Comparison of ENCODE assay signal across 23 cellular contexts in the genomic region with DNA sequence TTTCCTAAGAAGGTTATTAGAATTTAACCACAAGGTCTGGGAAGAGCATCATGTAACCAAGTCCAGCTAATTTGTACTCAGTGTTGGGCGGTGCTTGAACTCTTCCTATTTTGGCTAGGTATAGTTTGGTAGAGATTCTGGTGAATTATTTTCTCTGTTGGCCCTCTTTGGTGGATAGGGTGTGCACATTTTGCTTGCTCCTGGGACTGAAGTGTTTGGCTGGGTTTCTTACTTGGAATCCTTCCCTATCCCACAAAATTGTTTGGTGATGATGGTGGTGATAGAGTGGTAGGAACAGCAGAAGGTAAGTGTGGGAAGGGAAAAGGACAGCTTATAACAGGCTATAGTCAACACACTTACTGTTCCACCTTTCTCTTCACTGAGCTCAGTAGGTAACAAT.
"Had no signal": no experiment of that assay in that cellular context is flagged by ENCODE, and none has a peak within 500 bp of the region (broad histone marks: within the 10 kb centered on the region; RNA-seq: fewer than 3 reads in every experiment).

No MANE protein-coding gene starts in this region.

- H3K9me3 ChIP-seq: thyroid gland, upper lobe of right lung had no signal

- H3K36me3 ChIP-seq: brain microvascular endothelial cell, gastroesophageal sphincter, heart left ventricle, thyroid gland, upper lobe of right lung had no signal

- DNase-seq: activated B cell treated with CpG ODN at 0.5 μM for 24 hours; activated CD4-positive, alpha-beta T cell treated with anti-CD3 and anti-CD28 coated beads for 36 hours; activated CD4-positive, alpha-beta T cell treated with anti-CD3 and anti-CD28 coated beads, Interleukin-2, amount 50 U/mL, for 48 hours; activated naive CD4-positive, alpha-beta T cell treated with Interleukin-2 at 50 U/mL for 16 hours; activated naive CD8-positive, alpha-beta T cell treated with anti-CD3 and anti-CD28 coated beads, Interleukin-2, amount 10 ng/mL, durations not matched to agents 7 days and 5 days; activated T-cell treated with anti-CD3 and anti-CD28 coated beads, Interleukin-2, amount 50 U/mL, for 48 hours; amniotic stem cell; brain microvascular endothelial cell; caudate nucleus; dermis blood vessel endothelial cell; effector CD8-positive, alpha-beta T cell; erythroblast; heart left ventricle; natural killer cell; retina; stimulated activated CD4-positive, alpha-beta T cell treated with anti-CD3 and anti-CD28 coated beads, Interleukin-12 subunit alpha, Interleukin-12 subunit beta, amount 100 ng/mL, for 4 hours; stimulated activated CD4-positive, alpha-beta T cell treated with anti-CD3 and anti-CD28 coated beads, Interleukin-4, amount 100 ng/mL, for 4 hours; stimulated activated naive CD8-positive, alpha-beta T cell treated with anti-CD3 and anti-CD28 coated beads, Interleukin-15, Interleukin-2, amounts not matched to agents 100 U/mL and 50 U/mL, for 24 hours; substantia nigra; thyroid gland; upper lobe of right lung had no signal

- H3K4me3 ChIP-seq: gastroesophageal sphincter, heart left ventricle, thyroid gland, upper lobe of right lung had no signal

- H3K27ac ChIP-seq: brain microvascular endothelial cell, gastroesophageal sphincter, heart left ventricle, thyroid gland, upper lobe of right lung had no signal

- ATAC-seq: activated CD4-positive, alpha-beta T cell treated with anti-CD3 and anti-CD28 coated beads for 36 hours; gastroesophageal sphincter; heart left ventricle; left lobe of liver; natural killer cell; stimulated activated naive CD8-positive, alpha-beta T cell treated with anti-CD3 and anti-CD28 coated beads, Interleukin-15, Interleukin-2, amounts not matched to agents 100 U/mL and 50 U/mL, for 24 hours; upper lobe of right lung had no signal

- H3K27me3 ChIP-seq: brain microvascular endothelial cell, gastroesophageal sphincter, heart left ventricle, thyroid gland, upper lobe of right lung had no signal
